Comparison of ENCODE assay signal across 8 cellular contexts in genomic region chr19:4399871-4400768, GRCh38. TPM values are rescaled to one million over a fixed set of nuclear protein-coding genes. Genes with fewer than 3 reads are reported as not detected.
DNase-seq lines count a peak whose midpoint lies in the region; ATAC-seq and TF ChIP-seq lines count a peak whose summit lies in the region.

Gene SH3GL1 (minus strand): TSS chr19:4400547. CDS start chr19:4400368, 179 bp downstream.

- H3K4me1 Mint-ChIP-seq in activated B cell treated with CpG ODN at 0.5 μM for 24 hours = peaks cover 59% of the 10 kb centered on the region

- peak within 1 kb of the TSS; percentile 88 for H3K4me3 Mint-ChIP-seq in activated B cell treated with CpG ODN at 0.5 μM for 24 hours

- POLR2A ChIA-PET in activated B cell treated with CpG ODN at 0.5 μM for 24 hours (lab: Charles Lee) = interaction anchor here (0.5 to 2.9 kb wide), 11 partner anchors 13 to 1263 kb away, joined by 3 to 20 read pairs (median 4); partner anchors contain the start of genes MPND and YJU2

- peak within 1 kb of the TSS; percentile 91 for H3K27ac Mint-ChIP-seq in activated B cell treated with CpG ODN at 0.5 μM for 24 hours

- H3K9me3 Mint-ChIP-seq in activated B cell treated with CpG ODN at 0.5 μM for 24 hours = no peaks in the 10 kb centered on the region

- TF ChIP-seq CTCF in AG09309 (IDR thresholded peaks at IDR 0.05; ENCODE audit: control insufficient read depth, insufficient read depth, low read depth, low read length, missing control alignments) (peak; percentile 95), activated B cell treated with CpG ODN at 0.5 μM for 24 hours (IDR thresholded peaks at IDR 0.05) (peak; percentile 58)

- CTCF ChIA-PET in activated B cell treated with CpG ODN at 0.5 μM for 24 hours (lab: Charles Lee) = interaction anchor here (1.0 to 1.8 kb wide), 8 partner anchors 10 to 133 kb away, joined by 3 to 31 read pairs (median 6); no protein-coding TSS in a partner anchor

- H3K4me3 ChIP-seq in AG09309 (ENCODE audit: control insufficient read depth, low read depth, low read length) = peak within 1 kb of the TSS; percentile 87

- H3K36me3 Mint-ChIP-seq in activated B cell treated with CpG ODN at 0.5 μM for 24 hours (ENCODE audit: low read depth) = peaks cover 23% of the 10 kb centered on the region

- DNase-seq in AG09309 (ENCODE audit: low read depth) (peak; percentile 53), NCI-H2227 treated with DMSO at 0.1 percent for 48 hours (lab: John Stamatoyannopoulos, UW) (peak; percentile 87), activated B cell treated with CpG ODN at 0.5 μM for 24 hours (peak; percentile 95), caudate nucleus (lab: John Stamatoyannopoulos, UW) (peak; percentile 15 to 95 (median 85)), islet precursor cell (peak; percentile 93)
- DNase-seq in stimulated activated CD4-positive, alpha-beta T cell treated with anti-CD3 and anti-CD28 coated beads, Interleukin-12 subunit alpha, Interleukin-12 subunit beta, amount 100 ng/mL, for 48 hours (ENCODE audit: low read depth in 2 of 3, low spot score in 1 of 3) = peak; percentile 86 to 89 (median 88)

- ATAC-seq in HG03175 (IDR thresholded peaks at IDR 0.05; ENCODE audit: unreplicated experiment) (peak; percentile 63), activated B cell treated with CpG ODN at 0.5 μM for 24 hours (ENCODE audit: low read depth) (peak; percentile 65)

- peak; percentile 90 for TF ChIP-seq POLR2A in GM18951 (IDR thresholded peaks at IDR 0.05; ENCODE audit: extremely low read depth, insufficient read depth, insufficient read length)

- in situ Hi-C loops in GM18951 (cut with MboI; ENCODE audit: low sequenced_read_pairs, unreplicated experiment) = no loop called here

- no peaks in the 10 kb centered on the region for H3K27me3 Mint-ChIP-seq in activated B cell treated with CpG ODN at 0.5 μM for 24 hours

- H3K27ac ChIP-seq in caudate nucleus (ENCODE audit: low read depth, low read length) = peak within 1 kb of the TSS; percentile 62

- intact Hi-C loops in activated B cell treated with CpG ODN at 0.5 μM for 24 hours (cut with micrococcal nuclease) = loop anchor here (1.0 to 10.0 kb wide), 9 partner anchors 21 to 893 kb away; partner anchors contain the start of genes APBA3, EEF2, FZR1 and MRPL54

RNA-seq across cellular contexts. Expression of gene SH3GL1, which starts in this region (rescaled TPM):
- 33.8 and 43.7 TPM in 2 replicates for total RNA-seq in activated B cell treated with CpG ODN at 0.5 μM for 24 hours

Comparison
In these comparisons a context has a peak if more than half of its experiments do, and no peak if none do; other contexts are left out.
1. Peak in every context shown above with its lines: DNase-seq, ATAC-seq, H3K4me3 ChIP-seq and H3K27ac ChIP-seq.